24 cellular contexts compared by ENCODE assay signal in genomic region chr6:132664309-132665034, GRCh38. TPM values are rescaled to one million over a fixed set of nuclear protein-coding genes. Genes with fewer than 3 reads are reported as not detected.
DNase-seq lines count a peak whose midpoint lies in the region; ATAC-seq and TF ChIP-seq lines count a peak whose summit lies in the region.
"Had no signal": no experiment of that assay in that cellular context is flagged by ENCODE, and none has a peak within 500 bp of the region (broad histone marks: within the 10 kb centered on the region; RNA-seq: fewer than 3 reads in every experiment).

No MANE protein-coding gene starts in this region.

- H3K79me2 ChIP-seq in trophoblast cell (ENCODE audit: control insufficient read depth, insufficient read depth, low read length, poor library complexity) = no peaks in the 10 kb centered on the region

- H3K18ac ChIP-seq in trophoblast cell (ENCODE audit: low read length) = no peak overlapping the region

- H2AK5ac ChIP-seq in trophoblast cell (ENCODE audit: low read length) = peak overlapping the region; percentile 56

- H4K12ac ChIP-seq in trophoblast cell (ENCODE audit: low read depth, low read length) = no peak overlapping the region

- H2BK120ac ChIP-seq in trophoblast cell (ENCODE audit: insufficient read depth, low read length, poor library complexity) = no peak overlapping the region

- peak overlapping the region; percentile 31 for H3K4ac ChIP-seq in trophoblast cell (ENCODE audit: low read depth, low read length)

- no peaks in the 10 kb centered on the region for H3K36me3 ChIP-seq in HEK293 (ENCODE audit: control insufficient read depth in 2 of 2, insufficient read depth in 1 of 2, low read length in 2 of 2)
- H3K36me3 ChIP-seq in trophoblast cell (ENCODE audit: control insufficient read depth in 1 of 2, insufficient read depth in 2 of 2, low read length in 2 of 2) = no peaks in the 10 kb centered on the region
- H3K36me3 ChIP-seq: BE2C; BLaER1 treated with 17β-estradiol and CSF1 and Interleukin-3, amounts not matched to agents 10 nM and 100 nM had no signal

- POLR2A ChIA-PET in HEK293 (lab: Yijun Ruan, JAX) = no interaction called here

- H2BK5ac ChIP-seq in trophoblast cell (ENCODE audit: low read depth, low read length, poor library complexity) = no peak overlapping the region

- DNase-seq in ELR (ENCODE audit: low read depth) (peak; percentile 10), epithelial cell of esophagus (ENCODE audit: low read depth) (peak; percentile 51), trophoblast cell (no peak), Kasumi-1 (lab: John Stamatoyannopoulos, UW) (no peak), NCI-H446 treated with DMSO at 0.1 percent for 48 hours (lab: John Stamatoyannopoulos, UW) (no peak)
- DNase-seq: 8988T; ACHN; AML-193; BE2C; CD4-positive, alpha-beta T cell; CD8-positive, alpha-beta memory T cell; DMS 273 treated with DMSO at 0.1 percent for 48 hours; DMS79; EL; GF-D8; H7; HCEC 1CT had no signal

- H3K14ac ChIP-seq in trophoblast cell (ENCODE audit: low read length) = no peak overlapping the region

- no peak overlapping the region for H2AFZ ChIP-seq in trophoblast cell (ENCODE audit: insufficient read depth, low read length, poor library complexity)
- H2AFZ ChIP-seq: GM23248 had no signal

- no peak overlapping the region for H3K4me2 ChIP-seq in trophoblast cell (ENCODE audit: low read length)
- H3K4me2 ChIP-seq: A549; BLaER1 treated with 17β-estradiol and CSF1 and Interleukin-3, amounts not matched to agents 10 nM and 100 nM had no signal

- H4K91ac ChIP-seq in trophoblast cell (ENCODE audit: low read depth, low read length) = no peak overlapping the region

- H3K27ac ChIP-seq in HEK293 (ENCODE audit: extremely low read depth, low read depth, low read length) (no peak overlapping the region), trophoblast cell (ENCODE audit: low read depth, low read length) (no peak overlapping the region)
- H3K27ac ChIP-seq: A549; BLaER1 treated with 17β-estradiol and CSF1 and Interleukin-3, amounts not matched to agents 10 nM and 100 nM; GM23248 had no signal

- H3K9me3 ChIP-seq in HEK293 (ENCODE audit: control insufficient read depth, insufficient read depth, low read depth, low read length) (no peaks in the 10 kb centered on the region), trophoblast cell (ENCODE audit: insufficient read depth, low read depth, low read length) (no peaks in the 10 kb centered on the region)
- H3K9me3 ChIP-seq: A549, BE2C had no signal

- no peak overlapping the region for H3K23ac ChIP-seq in trophoblast cell (ENCODE audit: low read length)

- CTCF ChIA-PET in HEK293 (lab: Yijun Ruan, JAX) = interaction anchor here (0.6 kb wide), 1 partner anchor 86 kb away, joined by 3 read pairs; no protein-coding TSS in a partner anchor

- H3K4me1 ChIP-seq in HEK293 (ENCODE audit: control insufficient read depth, insufficient read depth, low read length) (no peaks in the 10 kb centered on the region), trophoblast cell (ENCODE audit: control insufficient read depth in 1 of 2, insufficient read depth in 2 of 2, low read length in 2 of 2) (no peaks in the 10 kb centered on the region)
- H3K4me1 ChIP-seq: A549; BE2C; BLaER1 treated with 17β-estradiol and CSF1 and Interleukin-3, amounts not matched to agents 10 nM and 100 nM had no signal

- ATAC-seq in GM19463 (IDR thresholded peaks at IDR 0.05; ENCODE audit: unreplicated experiment) = no peak
- ATAC-seq: A549 had no signal

- peak overlapping the region; percentile 60 for H2BK12ac ChIP-seq in trophoblast cell (ENCODE audit: low read length)

- H3K4me3 ChIP-seq in HEK293 (ENCODE audit: low read depth, low read length) (no peak overlapping the region), epithelial cell of esophagus (ENCODE audit: low read length) (no peak overlapping the region), trophoblast cell (ENCODE audit: low read depth, low read length) (no peak overlapping the region)
- H3K4me3 ChIP-seq: A549; BLaER1 treated with 17β-estradiol and CSF1 and Interleukin-3, amounts not matched to agents 10 nM and 100 nM; GM23248 had no signal

- H3K27me3 ChIP-seq in trophoblast cell (ENCODE audit: insufficient read depth, low read length) = no peaks in the 10 kb centered on the region
- H3K27me3 ChIP-seq: BLaER1 treated with 17β-estradiol and CSF1 and Interleukin-3, amounts not matched to agents 10 nM and 100 nM had no signal

- WGBS in trophoblast cell (ENCODE audit: extremely low coverage, insufficient coverage, insufficient read length) = no CpG with 5 or more reads among the region's 1 CpG

- no peak overlapping the region for H4K8ac ChIP-seq in trophoblast cell (ENCODE audit: low read depth, low read length)

- H3K79me1 ChIP-seq in trophoblast cell (ENCODE audit: low read length) = no peaks in the 10 kb centered on the region

- TF ChIP-seq CTCF in HEK293 (tag by site-specific recombination; IDR thresholded peaks at IDR 0.05) = no peak
- TF ChIP-seq CTCF in epithelial cell of esophagus (IDR thresholded peaks at IDR 0.05; ENCODE audit: insufficient read depth, low read depth, low read length, missing control alignments) = no peak

- H3K9ac ChIP-seq in trophoblast cell (ENCODE audit: low read length) = no peak overlapping the region
- H3K9ac ChIP-seq: BLaER1 treated with 17β-estradiol and CSF1 and Interleukin-3, amounts not matched to agents 10 nM and 100 nM; GM23248 had no signal

TF ChIP-seq in HEK293, 187 proteins besides CTCF, POLR2A, EP300 and RAD21:
- TF ChIP-seq ZNF416 (tag by site-specific recombination; IDR thresholded peaks at IDR 0.05) (peak; percentile 96), PRDM10 (tag by site-specific recombination; IDR thresholded peaks at IDR 0.05) (no peak)

RNA-seq across cellular contexts. Expression of gene TAAR1, which starts 5.5 kb away (rescaled TPM):
- polyA plus RNA-seq in trophoblast cell (2013) = not detected in 2 replicates
- polyA plus RNA-seq: A549; CD14-positive monocyte; CD8-positive, alpha-beta memory T cell; GM23248; H1 had no signal

RNA-seq across cellular contexts. Expression of gene TAAR2, which starts 40.4 kb away (rescaled TPM):
- not detected in 2 replicates for polyA plus RNA-seq in trophoblast cell (2013)
- polyA plus RNA-seq: A549; CD14-positive monocyte; CD8-positive, alpha-beta memory T cell; GM23248; H1 had no signal

RNA-seq across cellular contexts. Expression of gene VNN1, which starts 49.4 kb away (rescaled TPM):
- 0.34 and 0.40 TPM in 2 replicates for polyA plus RNA-seq in trophoblast cell (2013)
- polyA plus RNA-seq: CD8-positive, alpha-beta memory T cell; H1 had no signal

Comparison
In these comparisons a context has a peak if more than half of its experiments do, and no peak if none do; other contexts are left out.
1. DNase-seq: peak in ELR (single experiment) and epithelial cell of esophagus (single experiment); none in trophoblast cell (0 of 2), Kasumi-1 (0 of 2) and NCI-H446 treated with DMSO at 0.1 percent for 48 hours (single experiment).